In the genomic region with DNA sequence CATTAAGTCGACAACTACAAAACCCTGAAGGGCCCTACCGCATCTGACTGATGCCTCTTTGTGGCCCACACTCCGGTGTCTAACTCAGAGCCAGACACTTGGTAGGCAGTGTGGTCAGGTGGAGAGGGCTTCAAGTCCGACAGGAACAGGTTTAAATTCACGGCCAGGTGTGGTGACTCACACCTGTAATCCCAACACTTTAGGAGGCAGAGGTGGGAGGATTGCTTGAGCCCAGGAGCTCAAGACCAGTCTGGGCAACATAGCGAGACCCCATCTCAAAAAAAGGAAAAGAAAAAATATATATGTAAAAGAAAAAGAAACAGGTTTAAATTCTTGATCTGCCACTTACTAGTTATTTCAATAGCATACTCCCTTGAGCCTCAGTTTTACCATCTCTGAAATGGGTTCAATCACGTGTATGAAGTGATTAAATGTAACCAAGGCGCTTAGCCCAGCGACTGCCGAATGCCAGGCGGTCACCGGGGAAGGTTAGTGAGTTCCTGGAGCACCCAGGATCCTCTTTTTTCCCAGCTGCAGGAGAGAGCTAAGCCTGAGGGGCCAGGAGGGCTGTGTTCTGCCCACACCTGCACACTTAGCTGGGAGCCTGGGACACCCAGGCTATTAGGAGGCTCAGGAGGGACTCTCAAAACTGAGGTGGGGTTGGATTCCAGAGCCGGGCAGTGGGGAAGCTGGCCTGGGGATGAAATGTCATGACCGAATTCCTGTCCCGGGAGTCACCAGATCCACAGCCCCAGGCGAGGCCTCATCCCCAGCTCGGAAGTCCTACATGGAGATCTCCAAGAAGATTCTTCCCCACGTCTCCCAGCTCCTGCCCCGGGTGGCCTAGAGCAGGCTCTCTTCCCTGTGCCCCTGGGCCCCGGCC, we compare ENCODE assay signal across 8 cellular contexts. TPM values are rescaled to one million over a fixed set of nuclear protein-coding genes. Genes with fewer than 3 reads are reported as not detected.
DNase-seq lines count a peak whose midpoint lies in the region; ATAC-seq and TF ChIP-seq lines count a peak whose summit lies in the region.

No MANE protein-coding gene starts in this region.

- TF ChIP-seq CTCF in OCI-LY7 (conservative IDR thresholded peaks at IDR 0.05; ENCODE audit: low read length) (no peak), right lobe of liver (IDR thresholded peaks at IDR 0.05) (no peak), thyroid gland (IDR thresholded peaks at IDR 0.05) (no peak)

- H3K27me3 ChIP-seq in right lobe of liver (no peaks in the 10 kb centered on the region), thyroid gland (no peaks in the 10 kb centered on the region)

- TF ChIP-seq POLR2A in right lobe of liver (IDR thresholded peaks at IDR 0.05): no peak
- no peak for TF ChIP-seq POLR2A in thyroid gland (IDR thresholded peaks at IDR 0.05)

- peaks cover 11% of the 10 kb centered on the region; the same call in 1 of the 2 replicates for H3K79me2 ChIP-seq in OCI-LY7 (ENCODE audit: insufficient read depth, low read depth, low read length)

- H3K36me3 Mint-ChIP-seq in activated CD8-positive, alpha-beta memory T cell treated with anti-CD3 and anti-CD28 coated beads, Interleukin-2, amount 10 ng/mL, durations not matched to agents 7 days and 5 days: no peaks in the 10 kb centered on the region

- peaks cover 25% of the 10 kb centered on the region for H3K4me1 Mint-ChIP-seq in activated CD8-positive, alpha-beta memory T cell treated with anti-CD3 and anti-CD28 coated beads, Interleukin-2, amount 10 ng/mL, durations not matched to agents 7 days and 5 days

- BruUV-seq in OCI-LY7 (replicated peaks; lab: Mats Ljungman, UMichigan): no TSS peak

- CTCF ChIA-PET in activated CD8-positive, alpha-beta memory T cell treated with anti-CD3 and anti-CD28 coated beads, Interleukin-2, amount 10 ng/mL, durations not matched to agents 7 days and 5 days (lab: Charles Lee): interaction anchor here (1.0 to 3.5 kb wide), 13 partner anchors 10 to 245 kb away, joined by 3 to 30 read pairs (median 10); a partner anchor contains a TSS
- CTCF ChIA-PET in OCI-LY7 (lab: Charles Lee; ENCODE audit: unreplicated experiment): no interaction called here

- H3K4me2 ChIP-seq in OCI-LY7 (ENCODE audit: low read length): peak overlapping the region; percentile 94

- POLR2A ChIA-PET in OCI-LY7 (lab: Charles Lee): interaction anchor here (0.6 to 0.7 kb wide), 2 partner anchors 123 to 1034 kb away, joined by 3 to 4 read pairs; no protein-coding TSS in a partner anchor

- peak overlapping the region; percentile 68 for H3K4me3 Mint-ChIP-seq in activated CD8-positive, alpha-beta memory T cell treated with anti-CD3 and anti-CD28 coated beads, Interleukin-2, amount 10 ng/mL, durations not matched to agents 7 days and 5 days

- intact Hi-C loops in OCI-LY7 (cut with micrococcal nuclease; ENCODE audit: unreplicated experiment) (loop anchor here (1.0 to 2.0 kb wide), 4 partner anchors 128 to 231 kb away; a partner anchor contains a TSS), right lobe of liver (cut with DNase I) (loop anchor here in 1 of 2 donors (10.0 kb wide), 1 partner anchor 239 kb away; no protein-coding TSS in a partner anchor), thyroid gland (cut with DNase I) (loop anchor here (5.0 kb wide), 3 partner anchors 127 to 242 kb away; no protein-coding TSS in a partner anchor)

- H3K9me3 ChIP-seq in OCI-LY7 (ENCODE audit: low read length): peaks cover 3% of the 10 kb centered on the region; the same call in 1 of the 2 replicates
- H3K9me3 ChIP-seq in right lobe of liver: no peaks in the 10 kb centered on the region
- H3K9me3 ChIP-seq in thyroid gland: no peaks in the 10 kb centered on the region

- no peaks in the 10 kb centered on the region for H4K20me1 ChIP-seq in OCI-LY7 (ENCODE audit: insufficient read depth, low read length)

- H3K36me3 ChIP-seq in OCI-LY7 (ENCODE audit: insufficient read depth, low read length) (no peaks in the 10 kb centered on the region), right lobe of liver (no peaks in the 10 kb centered on the region), thyroid gland (no peaks in the 10 kb centered on the region)

- H3K27me3 Mint-ChIP-seq in activated CD8-positive, alpha-beta memory T cell treated with anti-CD3 and anti-CD28 coated beads, Interleukin-2, amount 10 ng/mL, durations not matched to agents 7 days and 5 days: peaks cover 7% of the 10 kb centered on the region

- H2AFZ ChIP-seq in OCI-LY7 (ENCODE audit: low read length): peak overlapping the region; percentile 60; the same call in 1 of the 2 replicates

- peaks cover 25% of the 10 kb centered on the region for H3K4me1 ChIP-seq in OCI-LY7 (ENCODE audit: insufficient read depth, low read length, poor library complexity, severe bottlenecking)
- H3K4me1 ChIP-seq in right lobe of liver: peaks cover 0 to 21% (median 2%) of the 10 kb centered on the region in 4 donors
- peaks cover 17 to 30% of the 10 kb centered on the region in 2 donors for H3K4me1 ChIP-seq in thyroid gland

- H3K27ac ChIP-seq in OCI-LY7 (ENCODE audit: low read depth, low read length, poor library complexity, severe bottlenecking): peak overlapping the region; percentile 2
- peak overlapping the region; percentile 84 to 88 (median 87) for H3K27ac ChIP-seq in right lobe of liver
- H3K27ac ChIP-seq in thyroid gland: peak overlapping the region; percentile 75 to 87 (median 77)

- no peak for ATAC-seq in activated CD8-positive, alpha-beta memory T cell treated with anti-CD3 and anti-CD28 coated beads, Interleukin-2, amount 10 ng/mL, durations not matched to agents 7 days and 5 days
- ATAC-seq in right lobe of liver: peak in 3 of 4 donors; percentile 5 to 18 (median 15)
- ATAC-seq in HG02759 (IDR thresholded peaks at IDR 0.05; ENCODE audit: unreplicated experiment): no peak

- no peak for DNase-seq in activated CD8-positive, alpha-beta memory T cell treated with anti-CD3 and anti-CD28 coated beads, Interleukin-2, amount 10 ng/mL, durations not matched to agents 7 days and 5 days
- DNase-seq in activated CD8-positive, alpha-beta memory T cell treated with anti-CD3 and anti-CD28 coated beads, Interleukin-2, amount 50 U/mL, for 4 hours: no peak
- peak; percentile 18 for DNase-seq in OCI-LY7 (ENCODE audit: low spot score)
- DNase-seq in dedifferentiated amniotic fluid mesenchymal stem cell (ENCODE audit: extremely low spot score): peak; percentile 68
- no peak for DNase-seq in right lobe of liver
- peak; percentile 37 to 42 for DNase-seq in thyroid gland
- no peak for DNase-seq in iPS-NIHi11 (ENCODE audit: low spot score)

- H3K9me2 ChIP-seq in OCI-LY7 (ENCODE audit: insufficient read depth, low read length): no peaks in the 10 kb centered on the region

- WGBS in right lobe of liver (ENCODE audit: insufficient coverage, low coverage, low lambda C conversion rate, missing lambda C conversion rate): 33% methylated on average over 9 of the region's 20 CpGs
- WGBS in thyroid gland, 2 donors: 43 to 55% methylated on average over 16 to 20 of the region's 20 CpGs

- peak overlapping the region; percentile 61 for H3K27ac Mint-ChIP-seq in activated CD8-positive, alpha-beta memory T cell treated with anti-CD3 and anti-CD28 coated beads, Interleukin-2, amount 10 ng/mL, durations not matched to agents 7 days and 5 days

- H3K9me3 Mint-ChIP-seq in activated CD8-positive, alpha-beta memory T cell treated with anti-CD3 and anti-CD28 coated beads, Interleukin-2, amount 10 ng/mL, durations not matched to agents 7 days and 5 days (ENCODE audit: low read depth): no peaks in the 10 kb centered on the region

- peak overlapping the region; percentile 86 for H3K4me3 ChIP-seq in OCI-LY7 (ENCODE audit: low read depth, low read length, poor library complexity, severe bottlenecking)
- peak overlapping the region; percentile 81 to 95 (median 89) for H3K4me3 ChIP-seq in right lobe of liver
- peak overlapping the region; percentile 34 to 93 (median 88) for H3K4me3 ChIP-seq in thyroid gland (replicated peaks in 1 of 3)

RNA-seq across cellular contexts. Expression of a gene that starts 0.9 kb away (rescaled TPM):
- total RNA-seq in activated CD8-positive, alpha-beta memory T cell treated with anti-CD3 and anti-CD28 coated beads, Interleukin-2, amount 10 ng/mL, durations not matched to agents 7 days and 5 days: 10 to 100 TPM; 56.7 to 61.8 TPM
- total RNA-seq in OCI-LY7 (2014; rRNA removed; shearing (Covaris generic)): 53.4 and 69.2 TPM in 2 replicates
- total RNA-seq in OCI-LY7 (2022): 44.5 and 53.0 TPM in 2 replicates
- total RNA-seq in right lobe of liver: 10 to 100 TPM; 28.6 to 73.0 (median 31.3) TPM
- total RNA-seq in thyroid gland: 100 to 1,000 TPM in 3 of 4 donors, 10 to 100 TPM in 1; 95.2 to 139 (median 112) TPM

RNA-seq across cellular contexts. Expression of a gene that starts 26.9 kb away (rescaled TPM):
- 10 to 100 TPM; 86.0 to 87.7 TPM for total RNA-seq in activated CD8-positive, alpha-beta memory T cell treated with anti-CD3 and anti-CD28 coated beads, Interleukin-2, amount 10 ng/mL, durations not matched to agents 7 days and 5 days
- 140 and 223 TPM in 2 replicates for total RNA-seq in OCI-LY7 (2014; rRNA removed; shearing (Covaris generic))
- 145 and 155 TPM in 2 replicates for total RNA-seq in OCI-LY7 (2022)
- 100 to 1,000 TPM in 2 of 6 experiments, 10 to 100 TPM in 4; 39.0 to 107 (median 56.5) TPM for total RNA-seq in right lobe of liver
- 100 to 1,000 TPM; 112 to 188 (median 138) TPM for total RNA-seq in thyroid gland

RNA-seq across cellular contexts. Expression of a gene that starts 27.1 kb away (rescaled TPM):
- 10 to 100 TPM; 44.8 to 68.3 TPM for total RNA-seq in activated CD8-positive, alpha-beta memory T cell treated with anti-CD3 and anti-CD28 coated beads, Interleukin-2, amount 10 ng/mL, durations not matched to agents 7 days and 5 days
- total RNA-seq in OCI-LY7 (2014; rRNA removed; shearing (Covaris generic)): 83.8 and 91.5 TPM in 2 replicates
- total RNA-seq in OCI-LY7 (2022) (63.8 and 86.4 TPM in 2 replicates), right lobe of liver (10 to 100 TPM; 12.8 to 19.6 (median 17.2) TPM), thyroid gland (10 to 100 TPM in 2 of 4 donors, 1 to 10 TPM in 2; 4.7 to 13.7 (median 8.2) TPM)

RNA-seq across cellular contexts. Expression of a gene that starts 32.7 kb away (rescaled TPM):
- total RNA-seq in activated CD8-positive, alpha-beta memory T cell treated with anti-CD3 and anti-CD28 coated beads, Interleukin-2, amount 10 ng/mL, durations not matched to agents 7 days and 5 days: 10 to 100 TPM; 29.9 to 38.7 TPM
- total RNA-seq in OCI-LY7 (2014; rRNA removed; shearing (Covaris generic)): 27.9 and 36.9 TPM in 2 replicates
- total RNA-seq in OCI-LY7 (2022): 46.4 and 49.7 TPM in 2 replicates
- 10 to 100 TPM; 17.5 to 23.3 (median 19.8) TPM for total RNA-seq in right lobe of liver
- total RNA-seq in thyroid gland: 100 to 1,000 TPM in 1 of 4 donors, 10 to 100 TPM in 3; 33.6 to 186 (median 43.2) TPM

RNA-seq across cellular contexts. Expression of a gene that starts 50.2 kb away (rescaled TPM):
- total RNA-seq in activated CD8-positive, alpha-beta memory T cell treated with anti-CD3 and anti-CD28 coated beads, Interleukin-2, amount 10 ng/mL, durations not matched to agents 7 days and 5 days: 1 to 10 TPM; 6.3 to 9.0 TPM
- total RNA-seq in OCI-LY7 (2014; rRNA removed; shearing (Covaris generic)): 0.03 TPM in 1 of 2 replicates, not detected in the other
- total RNA-seq in OCI-LY7 (2022) (0.04 and 0.06 TPM in 2 replicates), right lobe of liver (1 to 10 TPM in 5 of 6 experiments, under 1 TPM in 1; 0.93 to 2.4 (median 1.1) TPM), thyroid gland (10 to 100 TPM in 1 of 4 donors, 1 to 10 TPM in 3; 2.1 to 11.0 (median 2.8) TPM)

Comparison
In these comparisons a context has a peak if more than half of its experiments do, and no peak if none do; other contexts are left out.
1. ATAC-seq: peak in right lobe of liver (3 of 4); none in activated CD8-positive, alpha-beta memory T cell treated with anti-CD3 and anti-CD28 coated beads, Interleukin-2, amount 10 ng/mL, durations not matched to agents 7 days and 5 days (single experiment) and HG02759 (single experiment).
2. DNase-seq: peak in OCI-LY7 (single experiment), dedifferentiated amniotic fluid mesenchymal stem cell (single experiment) and thyroid gland (2 of 2); none in activated CD8-positive, alpha-beta memory T cell treated with anti-CD3 and anti-CD28 coated beads, Interleukin-2, amount 10 ng/mL, durations not matched to agents 7 days and 5 days (single experiment), activated CD8-positive, alpha-beta memory T cell treated with anti-CD3 and anti-CD28 coated beads, Interleukin-2, amount 50 U/mL, for 4 hours (single experiment), right lobe of liver (0 of 3) and iPS-NIHi11 (single experiment).
3. H3K27ac ChIP-seq: peak in every context shown above with its lines; median percentile 87 in right lobe of liver; 77 in thyroid gland; 2 in OCI-LY7.
4. Peak in every context shown above with its lines, with median percentiles within 50 percentile points of each other: H3K4me3 ChIP-seq.